22 cellular contexts compared by ENCODE assay signal in the genomic region with DNA sequence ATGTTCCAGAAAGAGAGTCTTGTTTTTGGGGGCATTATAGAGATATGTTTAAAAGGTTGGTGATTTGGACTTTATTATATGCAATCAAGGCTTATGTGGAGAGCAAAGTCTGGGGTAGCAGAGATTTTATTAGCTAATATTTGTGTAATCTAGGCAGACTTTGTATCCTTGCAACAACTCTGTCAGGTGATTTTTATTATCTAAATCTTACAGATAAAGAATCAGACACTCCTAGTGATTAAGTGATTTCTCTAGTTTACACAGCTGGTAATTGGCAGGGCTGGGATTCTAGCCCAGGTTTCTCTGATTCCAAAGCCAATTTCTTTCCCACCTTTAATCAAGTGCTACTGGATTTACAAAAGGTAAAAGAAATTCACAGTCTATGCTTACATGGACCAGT. TPM values are rescaled to one million over a fixed set of nuclear protein-coding genes. Genes with fewer than 3 reads are reported as not detected.
DNase-seq lines count a peak whose midpoint lies in the region; ATAC-seq, FAIRE-seq and TF ChIP-seq lines count a peak whose summit lies in the region.
"Had no signal": no experiment of that assay in that cellular context is flagged by ENCODE, and none has a peak within 500 bp of the region (broad histone marks: within the 10 kb centered on the region; RNA-seq: fewer than 3 reads in every experiment).

No MANE protein-coding gene starts in this region.

- POLR2A ChIA-PET in RWPE1 (lab: Yijun Ruan, JAX; ENCODE audit: low non-redundant PET) = interaction anchor here (0.6 kb wide), 1 partner anchor 63 kb away, joined by 13 read pairs; no protein-coding TSS in a partner anchor

- no peak for FAIRE-seq in small intestine (lab: Jason Lieb, UNC)
- FAIRE-seq: GM12878 had no signal

- TF ChIP-seq CTCF in LNCaP clone FGC (IDR thresholded peaks at IDR 0.05; ENCODE audit: control insufficient read depth, extremely low read depth, insufficient read depth) (no peak), RWPE1 (conservative IDR thresholded peaks at IDR 0.05; ENCODE audit: low read depth) (no peak), upper lobe of right lung (IDR thresholded peaks at IDR 0.05) (no peak)

- H3K27me3 ChIP-seq in small intestine (ENCODE audit: control insufficient read depth in 2 of 2, insufficient read depth in 2 of 2, low read length in 2 of 2) (no peaks in the 10 kb centered on the region), upper lobe of right lung (no peaks in the 10 kb centered on the region)
- H3K27me3 ChIP-seq: BE2C, Peyer's patch had no signal

- peak; percentile 50 for DNase-seq in LNCaP clone FGC (ENCODE audit: low read depth)
- no peak for DNase-seq in RWPE1 (ENCODE audit: low spot score)
- DNase-seq in left colon = no peak
- DNase-seq in small intestine = peak; percentile 90
- no peak for DNase-seq in upper lobe of right lung
- no peak for DNase-seq in stimulated activated naive CD4-positive, alpha-beta T cell (lab: John Stamatoyannopoulos, UW)
- no peak for DNase-seq in HT-29 (ENCODE audit: low spot score)
- DNase-seq: BE2C; CD4-positive, CD25-positive, alpha-beta regulatory T cell; DMS 273 treated with DMSO at 0.1 percent for 48 hours; DMS79 treated with DMSO at 0.1 percent for 48 hours; H9; HFFc6; KG1; NCI-H1436; NCI-H2029; NCI-H2227 treated with DMSO at 0.1 percent for 48 hours; NCI-H510A; Peyer's patch had no signal

- H3K4me3 ChIP-seq in LNCaP clone FGC (ENCODE audit: low read depth, low read length) (no peak overlapping the region), small intestine (ENCODE audit: low read depth in 1 of 2, low read length in 2 of 2) (no peak overlapping the region), upper lobe of right lung (no peak overlapping the region)
- H3K4me3 ChIP-seq: GM12878, GM23248, Peyer's patch had no signal

- H3K9me3 ChIP-seq in small intestine (ENCODE audit: control insufficient read depth, low read depth) (no peaks in the 10 kb centered on the region), upper lobe of right lung (no peaks in the 10 kb centered on the region)
- H3K9me3 ChIP-seq: BE2C, Peyer's patch had no signal

- ATAC-seq in left colon (peak; percentile 87), upper lobe of right lung (no peak)
- ATAC-seq: GM12878, Right ventricle myocardium inferior had no signal

- H3K4me1 ChIP-seq in small intestine (ENCODE audit: control insufficient read depth in 2 of 2, insufficient read depth in 1 of 2, low read depth in 1 of 2, low read length in 1 of 2) (peaks cover 0 to 7% of the 10 kb centered on the region in 2 donors), upper lobe of right lung (no peaks in the 10 kb centered on the region)
- H3K4me1 ChIP-seq: BE2C had no signal

- H3K36me3 ChIP-seq in small intestine (ENCODE audit: control insufficient read depth in 2 of 2, insufficient read depth in 2 of 2, low read length in 2 of 2) = no peaks in the 10 kb centered on the region
- H3K36me3 ChIP-seq in upper lobe of right lung = no peaks in the 10 kb centered on the region
- H3K36me3 ChIP-seq: BE2C, Peyer's patch had no signal

- H3K27ac ChIP-seq in RWPE1 (peak overlapping the region; percentile 94), small intestine (ENCODE audit: low read depth in 1 of 2, low read length in 1 of 2) (peak overlapping the region; percentile 2 to 24), upper lobe of right lung (no peak overlapping the region)
- H3K27ac ChIP-seq: GM23248 had no signal

- CTCF ChIA-PET in RWPE1 (lab: Yijun Ruan, JAX) = interaction anchor here (0.8 kb wide), 1 partner anchor 113 kb away, joined by 3 read pairs; no protein-coding TSS in a partner anchor

- intact Hi-C loops in left colon (cut with DNase I, micrococcal nuclease) (no loop called here), upper lobe of right lung (cut with DNase I) (no loop called here)

RNA-seq across cellular contexts. Expression of a gene that starts 33.3 kb away (rescaled TPM):
- total RNA-seq in left colon = 10 to 100 TPM; 51.8 to 76.6 TPM
- polyA plus RNA-seq in small intestine = 100 to 1,000 TPM in 2 of 3 donors, 10 to 100 TPM in 1; 59.6 to 124 (median 103) TPM
- 49.7 TPM for total RNA-seq in upper lobe of right lung
- 29.1 and 31.2 TPM in 2 replicates for total RNA-seq in HT-29 (2014; rRNA removed; shearing (Covaris generic))

Comparison
In these comparisons a context has a peak if more than half of its experiments do, and no peak if none do; other contexts are left out.
1. DNase-seq: peak in LNCaP clone FGC (single experiment) and small intestine (single experiment); none in RWPE1 (single experiment), left colon (0 of 2), upper lobe of right lung (single experiment), stimulated activated naive CD4-positive, alpha-beta T cell (0 of 6) and HT-29 (single experiment).